8 cellular contexts compared by ENCODE assay signal in the genomic region with DNA sequence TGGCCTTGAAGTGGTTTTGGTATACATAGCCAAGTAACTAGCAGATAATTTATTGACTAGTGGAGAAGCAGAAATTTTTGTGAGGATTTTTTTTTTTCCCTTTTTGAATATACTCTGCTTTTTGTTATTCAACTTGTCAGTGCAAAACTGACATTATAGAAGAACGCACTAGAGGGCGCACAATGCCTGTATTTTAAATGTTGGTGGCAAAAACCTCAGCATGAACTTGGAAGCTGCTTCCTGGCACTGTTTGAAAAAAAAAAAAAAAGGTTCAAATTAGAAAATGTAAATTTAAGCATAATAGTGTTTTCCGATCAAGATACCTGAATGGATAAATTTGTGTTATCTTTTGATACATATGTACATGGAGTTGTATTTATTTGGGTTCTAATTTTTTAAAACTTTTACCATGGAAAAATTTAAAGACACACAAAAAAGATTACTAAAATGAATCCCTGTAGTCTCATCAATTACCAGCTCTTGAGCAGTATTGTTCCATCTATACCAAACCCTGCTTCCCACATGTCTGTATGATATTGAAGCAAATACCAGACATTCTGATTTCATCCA. TPM values are rescaled to one million over a fixed set of nuclear protein-coding genes. Genes with fewer than 3 reads are reported as not detected.
DNase-seq lines count a peak whose midpoint lies in the region; ATAC-seq and TF ChIP-seq lines count a peak whose summit lies in the region.

No MANE protein-coding gene starts in this region.

- intact Hi-C loops in Panc1 (cut with micrococcal nuclease; ENCODE audit: unreplicated experiment) = loop anchor here (2.0 to 10.0 kb wide), 2 partner anchors 98 to 540 kb away; no protein-coding TSS in a partner anchor
- intact Hi-C loops in activated T-helper 2 cell treated with anti-CD3 and anti-CD28 coated beads, Interferon-gamma antibody, Interleukin-2, Interleukin-4, amounts not matched to agents 10 μg/mL and 5 μg/mL and 100 μg/mL, durations not matched to agents 14 hours and 24 hours and 36 hours (cut with micrococcal nuclease) = loop anchor here (1.0 to 5.0 kb wide), 3 partner anchors 101 to 540 kb away; no protein-coding TSS in a partner anchor

- ATAC-seq in HG03442 (IDR thresholded peaks at IDR 0.05; ENCODE audit: unreplicated experiment) (peak; percentile 47), Panc1 (no peak), GM19467 (IDR thresholded peaks at IDR 0.05; ENCODE audit: unreplicated experiment) (no peak)

- TF ChIP-seq CTCF in Panc1 (IDR thresholded peaks at IDR 0.05) = peak; percentile 61; the same call in 1 of the 2 replicates
- TF ChIP-seq CTCF in fibroblast of villous mesenchyme (IDR thresholded peaks at IDR 0.05; ENCODE audit: insufficient read depth, low read depth, low read length) = peak; percentile 60
- TF ChIP-seq CTCF in osteocyte (IDR thresholded peaks at IDR 0.05) = peak; percentile 76

- peaks cover 12% of the 10 kb centered on the region for H3K4me1 Mint-ChIP-seq in activated T-helper 2 cell treated with anti-CD3 and anti-CD28 coated beads, Interferon-gamma antibody, Interleukin-2, Interleukin-4, amounts not matched to agents 10 μg/mL and 5 μg/mL and 100 μg/mL, durations not matched to agents 14 hours and 24 hours and 36 hours (ENCODE audit: low read depth)
- peaks cover 40% of the 10 kb centered on the region for H3K4me1 Mint-ChIP-seq in osteocyte (ENCODE audit: unreplicated experiment)

- H3K27me3 ChIP-seq in Panc1 (ENCODE audit: control insufficient read depth, insufficient read depth, low read length) = no peaks in the 10 kb centered on the region

- no peaks in the 10 kb centered on the region for H3K27me3 Mint-ChIP-seq in activated T-helper 2 cell treated with anti-CD3 and anti-CD28 coated beads, Interferon-gamma antibody, Interleukin-2, Interleukin-4, amounts not matched to agents 10 μg/mL and 5 μg/mL and 100 μg/mL, durations not matched to agents 14 hours and 24 hours and 36 hours (ENCODE audit: low read depth)
- H3K27me3 Mint-ChIP-seq in osteocyte (ENCODE audit: unreplicated experiment) = no peaks in the 10 kb centered on the region

- no peaks in the 10 kb centered on the region for H3K36me3 ChIP-seq in Panc1 (ENCODE audit: control insufficient read depth, insufficient read depth, low read length)

- no peaks in the 10 kb centered on the region for H3K9me3 Mint-ChIP-seq in activated T-helper 2 cell treated with anti-CD3 and anti-CD28 coated beads, Interferon-gamma antibody, Interleukin-2, Interleukin-4, amounts not matched to agents 10 μg/mL and 5 μg/mL and 100 μg/mL, durations not matched to agents 14 hours and 24 hours and 36 hours
- H3K9me3 Mint-ChIP-seq in osteocyte (ENCODE audit: unreplicated experiment) = no peaks in the 10 kb centered on the region

- H3K4me1 ChIP-seq in Panc1 (ENCODE audit: control insufficient read depth, insufficient read depth, low read length) = no peaks in the 10 kb centered on the region

- no peaks in the 10 kb centered on the region for H3K9me3 ChIP-seq in Panc1 (ENCODE audit: control insufficient read depth, insufficient read depth, low read depth, low read length)

- no peak overlapping the region for H3K27ac Mint-ChIP-seq in activated T-helper 2 cell treated with anti-CD3 and anti-CD28 coated beads, Interferon-gamma antibody, Interleukin-2, Interleukin-4, amounts not matched to agents 10 μg/mL and 5 μg/mL and 100 μg/mL, durations not matched to agents 14 hours and 24 hours and 36 hours
- no peak overlapping the region for H3K27ac Mint-ChIP-seq in osteocyte (ENCODE audit: unreplicated experiment)

- peaks cover 6% of the 10 kb centered on the region for H3K36me3 Mint-ChIP-seq in activated T-helper 2 cell treated with anti-CD3 and anti-CD28 coated beads, Interferon-gamma antibody, Interleukin-2, Interleukin-4, amounts not matched to agents 10 μg/mL and 5 μg/mL and 100 μg/mL, durations not matched to agents 14 hours and 24 hours and 36 hours (ENCODE audit: low read depth)
- peaks cover 2% of the 10 kb centered on the region for H3K36me3 Mint-ChIP-seq in osteocyte (ENCODE audit: unreplicated experiment)

- H3K27ac ChIP-seq in Panc1 (ENCODE audit: low read length) = no peak overlapping the region

- no TSS peak for BruUV-seq in Panc1 (replicated peaks; lab: Mats Ljungman, UMichigan)

- POLR2A ChIA-PET in Panc1 (lab: Charles Lee) = no interaction called here

- DNase-seq in GF-D8 (lab: John Stamatoyannopoulos, UW) (peak; percentile 15), Panc1 (ENCODE audit: low read depth, low spot score) (peak; percentile 32), fibroblast of villous mesenchyme (ENCODE audit: low read depth) (peak; percentile 85), osteocyte (ENCODE audit: extremely low spot score, unreplicated experiment) (no peak), NCI-H187 (lab: John Stamatoyannopoulos, UW) (no peak)
- peak; percentile 37 for DNase-seq in activated T-helper 2 cell treated with anti-CD3 and anti-CD28 coated beads, Interferon-gamma antibody, Interleukin-2, Interleukin-4, amounts not matched to agents 10 μg/mL and 5 μg/mL and 100 μg/mL, durations not matched to agents 14 hours and 24 hours and 36 hours (ENCODE audit: low spot score)

- no peak overlapping the region for H3K4me3 Mint-ChIP-seq in activated T-helper 2 cell treated with anti-CD3 and anti-CD28 coated beads, Interferon-gamma antibody, Interleukin-2, Interleukin-4, amounts not matched to agents 10 μg/mL and 5 μg/mL and 100 μg/mL, durations not matched to agents 14 hours and 24 hours and 36 hours (ENCODE audit: low read depth)
- no peak overlapping the region for H3K4me3 Mint-ChIP-seq in osteocyte (ENCODE audit: unreplicated experiment)

- in situ Hi-C loops in Panc1 (cut with HindIII; ENCODE audit: low pct_unique_long_range_greater_than_20kb, low sequenced_read_pairs) = no loop called here

- H3K4me3 ChIP-seq in Panc1 (ENCODE audit: low read depth in 2 of 2, low read length in 2 of 2) (no peak overlapping the region), fibroblast of villous mesenchyme (ENCODE audit: low read depth, low read length) (no peak overlapping the region)

- CTCF ChIA-PET in Panc1 (lab: Charles Lee) = interaction anchor here (0.6 to 1.0 kb wide), 6 partner anchors 78 to 837 kb away, joined by 3 to 7 read pairs (median 4); no protein-coding TSS in a partner anchor

RNA-seq across cellular contexts. Expression of a gene that starts 56.0 kb away (rescaled TPM):
- total RNA-seq in Panc1 (2021; ENCODE audit: unreplicated experiment) (13.2 TPM), fibroblast of villous mesenchyme (14.2 and 18.1 TPM in 2 replicates), osteocyte (17.7 and 20.9 TPM in 2 replicates)
- polyA plus RNA-seq in Panc1 (2012; ENCODE audit: insufficient read length) = 15.2 TPM
- 15.5 and 16.9 TPM in 2 replicates for total RNA-seq in activated T-helper 2 cell treated with anti-CD3 and anti-CD28 coated beads, Interferon-gamma antibody, Interleukin-2, Interleukin-4, amounts not matched to agents 10 μg/mL and 5 μg/mL and 100 μg/mL, durations not matched to agents 14 hours and 24 hours and 36 hours

Comparison
In these comparisons a context has a peak if more than half of its experiments do, and no peak if none do; other contexts are left out.
1. DNase-seq: peak in GF-D8 (single experiment), Panc1 (single experiment), activated T-helper 2 cell treated with anti-CD3 and anti-CD28 coated beads, Interferon-gamma antibody, Interleukin-2, Interleukin-4, amounts not matched to agents 10 μg/mL and 5 μg/mL and 100 μg/mL, durations not matched to agents 14 hours and 24 hours and 36 hours (single experiment) and fibroblast of villous mesenchyme (single experiment); none in osteocyte (single experiment) and NCI-H187 (0 of 2).
2. Peak in every context shown above with its lines, with median percentiles within 50 percentile points of each other: CTCF ChIP-seq.